In the genomic region with DNA sequence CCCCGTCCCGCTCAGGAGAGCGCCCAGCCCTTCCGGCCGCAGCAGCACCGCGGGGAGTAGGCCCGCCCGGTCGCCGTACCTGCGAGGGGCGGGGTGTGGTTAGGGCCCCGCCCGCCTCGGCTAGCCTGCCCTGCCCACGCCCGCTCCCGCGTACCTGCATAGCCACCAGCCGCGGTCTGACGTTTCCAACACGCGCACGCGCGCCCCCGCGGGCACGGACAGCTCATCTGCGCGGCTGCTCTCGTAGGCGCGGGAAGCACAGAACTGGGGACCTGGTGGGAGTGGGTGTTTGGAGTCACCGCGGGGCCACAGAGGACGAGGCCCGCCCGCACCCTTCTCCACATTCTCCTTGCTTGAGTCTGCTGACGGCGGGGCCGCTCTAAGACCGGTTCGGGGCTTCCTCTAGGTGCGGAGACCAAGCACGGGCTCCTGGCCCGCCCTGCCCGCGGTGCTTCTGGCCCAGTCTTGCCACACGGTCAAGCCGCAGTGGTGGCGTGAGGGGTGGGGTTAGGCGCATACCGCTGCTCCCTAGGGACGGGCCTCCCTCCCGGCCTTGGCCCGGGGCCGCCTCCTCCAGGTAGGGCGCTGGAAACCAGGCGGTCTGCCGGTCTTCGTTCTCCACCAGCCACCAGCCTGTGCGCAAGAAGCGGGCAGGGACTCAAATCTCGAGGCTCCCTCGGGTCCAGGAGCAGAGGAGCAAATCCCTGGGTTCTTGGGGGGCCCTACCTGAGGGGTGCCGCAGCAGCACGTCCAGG, we compare ENCODE assay signal across 8 cellular contexts. TPM values are rescaled to one million over a fixed set of nuclear protein-coding genes. Genes with fewer than 3 reads are reported as not detected.
DNase-seq lines count a peak whose midpoint lies in the region; ATAC-seq and FAIRE-seq lines count a peak whose summit lies in the region.
"Had no signal": no experiment of that assay in that cellular context is flagged by ENCODE, and none has a peak within 500 bp of the region (broad histone marks: within the 10 kb centered on the region; RNA-seq: fewer than 3 reads in every experiment).

No MANE protein-coding gene starts in this region.

- FAIRE-seq in RCC 7860 (lab: Jason Lieb, UNC), result no peak

- no peak for ATAC-seq in GM21367 (IDR thresholded peaks at IDR 0.05; ENCODE audit: unreplicated experiment)

- DNase-seq in activated CD4-positive, alpha-beta T cell treated with anti-CD3 and anti-CD28 coated beads for 48 hours, result peak; percentile 55
- DNase-seq in activated CD4-positive, alpha-beta T cell treated with anti-CD3 and anti-CD28 coated beads for 1 hour, result no peak
- peak; percentile 45 for DNase-seq in stimulated activated CD8-positive, alpha-beta memory T cell treated with anti-CD3 and anti-CD28 coated beads, Interleukin-4, amount 100 ng/mL, for 48 hours
- DNase-seq in RCC 7860 (ENCODE audit: low spot score), result no peak
- DNase-seq: T-helper 1 cell had no signal

- H3K9me3 ChIP-seq in esophagus (ENCODE audit: control insufficient read depth in 2 of 2, insufficient read depth in 1 of 2, low read depth in 1 of 2, low read length in 1 of 2), result no peaks in the 10 kb centered on the region

- peaks cover 0 to 10% of the 10 kb centered on the region in 2 donors for H3K27me3 ChIP-seq in esophagus (ENCODE audit: control insufficient read depth in 1 of 2, insufficient read depth in 2 of 2, low read length in 2 of 2)

- H3K4me1 ChIP-seq in esophagus (ENCODE audit: control insufficient read depth in 2 of 2, insufficient read depth in 2 of 2, low read length in 1 of 2), result peaks cover 0 to 44% of the 10 kb centered on the region in 2 donors

- peaks cover 5 to 42% of the 10 kb centered on the region in 2 donors for H3K36me3 ChIP-seq in esophagus (ENCODE audit: control insufficient read depth in 2 of 2, insufficient read depth in 2 of 2, low read length in 1 of 2)

- H3K27ac ChIP-seq in esophagus (ENCODE audit: low read depth in 2 of 2, low read length in 1 of 2), result peak overlapping the region; percentile 78 to 79

- 19% methylated on average over 60 to 70 of the region's 70 CpGs for WGBS in esophagus, 2 donors

- peak overlapping the region; percentile 42 for H3K4me3 ChIP-seq in esophagus (ENCODE audit: low read depth in 1 of 2, low read length in 2 of 2)

RNA-seq across cellular contexts. Expression of a gene that starts 1.8 kb away (rescaled TPM):
- polyA plus RNA-seq in esophagus, result 1 to 10 TPM; 2.7 to 9.3 TPM

RNA-seq across cellular contexts. Expression of a gene that starts 4.5 kb away (rescaled TPM):
- 10 to 100 TPM; 13.1 to 23.1 TPM for polyA plus RNA-seq in esophagus

RNA-seq across cellular contexts. Expression of a gene that starts 7.6 kb away (rescaled TPM):
- 10 to 100 TPM; 56.6 to 59.0 TPM for polyA plus RNA-seq in esophagus

RNA-seq across cellular contexts. Expression of a gene that starts 10.3 kb away (rescaled TPM):
- polyA plus RNA-seq in esophagus, result under 1 TPM; 0.06 to 0.36 TPM

RNA-seq across cellular contexts. Expression of a gene that starts 12.8 kb away (rescaled TPM):
- under 1 TPM; 0.06 to 0.20 TPM for polyA plus RNA-seq in esophagus
- polyA plus RNA-seq: liver had no signal

Comparison
In these comparisons a context has a peak if more than half of its experiments do, and no peak if none do; other contexts are left out.
1. DNase-seq: peak in activated CD4-positive, alpha-beta T cell treated with anti-CD3 and anti-CD28 coated beads for 48 hours (single experiment) and stimulated activated CD8-positive, alpha-beta memory T cell treated with anti-CD3 and anti-CD28 coated beads, Interleukin-4, amount 100 ng/mL, for 48 hours (single experiment); none in activated CD4-positive, alpha-beta T cell treated with anti-CD3 and anti-CD28 coated beads for 1 hour (single experiment) and RCC 7860 (single experiment).